Comparison of ENCODE assay signal across 8 cellular contexts in the genomic region with DNA sequence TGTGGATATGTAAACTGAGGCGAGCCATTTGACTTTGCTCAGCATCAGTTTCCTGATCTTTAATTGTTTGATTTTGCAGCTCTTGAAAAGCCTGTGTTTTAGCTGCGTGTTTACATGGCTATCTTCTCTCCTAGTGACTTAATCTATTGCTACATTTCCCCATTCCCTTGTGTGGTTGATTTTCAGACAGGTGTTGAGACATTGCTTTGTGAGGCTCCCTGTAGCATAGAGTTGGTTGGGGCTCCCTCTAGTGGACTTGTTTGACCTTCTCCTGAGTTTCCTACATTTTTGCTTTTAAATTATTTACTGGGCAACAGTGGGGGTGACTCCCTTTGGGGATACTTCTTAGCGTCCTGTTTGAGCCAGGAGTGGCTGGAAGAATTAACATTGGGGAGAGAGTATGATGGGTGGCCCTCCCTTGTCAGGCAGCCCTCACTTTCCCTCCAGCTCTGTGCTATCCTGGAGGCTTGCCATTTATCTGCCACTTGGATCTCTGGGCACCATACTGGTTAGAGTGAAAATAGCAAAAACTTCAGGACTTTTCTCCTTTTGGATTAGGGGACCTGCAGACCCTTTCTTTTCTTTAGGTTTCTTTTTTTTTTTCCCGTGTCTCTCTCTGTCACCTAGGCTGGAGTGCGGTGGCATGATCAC. TPM values are rescaled to one million over a fixed set of nuclear protein-coding genes. Genes with fewer than 3 reads are reported as not detected.
DNase-seq lines count a peak whose midpoint lies in the region; ATAC-seq and TF ChIP-seq lines count a peak whose summit lies in the region.

No MANE protein-coding gene starts in this region.

- TF ChIP-seq POLR2A in sigmoid colon (IDR thresholded peaks at IDR 0.05): no peak

- DNase-seq in COLO829 (ENCODE audit: low spot score): peak; percentile 78
- DNase-seq in H7: peak; percentile 83
- DNase-seq in NCI-H187 (lab: John Stamatoyannopoulos, UW): peak; percentile 66 to 68
- peak; percentile 12 to 74 (median 60) for DNase-seq in T-cell
- peak; percentile 54 for DNase-seq in amniotic stem cell (lab: John Stamatoyannopoulos, UW)
- DNase-seq in left ventricle myocardium inferior: no peak
- DNase-seq in sigmoid colon: peak; percentile 77

- no peak overlapping the region for H3K4me3 ChIP-seq in H7 (ENCODE audit: insufficient read depth, low read depth, low read length)
- no peak overlapping the region for H3K4me3 ChIP-seq in left ventricle myocardium inferior
- H3K4me3 ChIP-seq in sigmoid colon: no peak overlapping the region

- H3K27me3 Mint-ChIP-seq in T-cell: peaks cover 0 to 1% of the 10 kb centered on the region in 2 donors

- peak; percentile 92 to 97 (median 94) for ATAC-seq in T-cell (replicated peaks in 1 of 4)
- ATAC-seq in GM18870 (IDR thresholded peaks at IDR 0.05; ENCODE audit: unreplicated experiment): no peak

- H3K9me3 Mint-ChIP-seq in T-cell: no peaks in the 10 kb centered on the region

- H3K4me1 ChIP-seq in left ventricle myocardium inferior: no peaks in the 10 kb centered on the region
- H3K4me1 ChIP-seq in sigmoid colon: no peaks in the 10 kb centered on the region

- POLR2A ChIA-PET in T-cell (lab: Charles Lee): interaction anchor here (0.6 to 0.7 kb wide), 2 partner anchors 76 to 94 kb away, joined by 5 to 6 read pairs; no protein-coding TSS in a partner anchor

- TF ChIP-seq CTCF in left ventricle myocardium inferior (IDR thresholded peaks at IDR 0.05; ENCODE audit: borderline replicate concordance) (peak; percentile 80), sigmoid colon (IDR thresholded peaks at IDR 0.05) (peak; percentile 55 to 80 (median 72))

- H3K36me3 ChIP-seq in H7 (replicated peaks; ENCODE audit: control insufficient read depth, insufficient read depth, low read length) (no peaks in the 10 kb centered on the region), left ventricle myocardium inferior (no peaks in the 10 kb centered on the region), sigmoid colon (no peaks in the 10 kb centered on the region)

- CTCF ChIA-PET in T-cell (lab: Charles Lee): interaction anchor here (0.5 to 1.3 kb wide), 19 partner anchors 9 to 160 kb away, joined by 3 to 11 read pairs (median 3); a partner anchor contains a TSS

- H3K27me3 ChIP-seq in H7 (ENCODE audit: control insufficient read depth, insufficient read depth, low read length): no peaks in the 10 kb centered on the region
- no peaks in the 10 kb centered on the region for H3K27me3 ChIP-seq in left ventricle myocardium inferior (ENCODE audit: low read depth)
- no peaks in the 10 kb centered on the region for H3K27me3 ChIP-seq in sigmoid colon

- WGBS in sigmoid colon, 2 donors: 26 to 41% methylated on average over 5 of the region's 5 CpGs

- H3K4me1 Mint-ChIP-seq in T-cell: peaks cover 0 to 7% (median 3%) of the 10 kb centered on the region in 3 donors

- H3K4me3 Mint-ChIP-seq in T-cell: no peak overlapping the region

- intact Hi-C loops in left ventricle myocardium inferior (cut with micrococcal nuclease) (loop anchor here (10.0 kb wide), 1 partner anchor 52 kb away; a partner anchor contains a TSS), sigmoid colon (cut with DNase I) (loop anchor here (2.0 kb wide), 3 partner anchors 28 to 102 kb away; a partner anchor contains a TSS)

- H3K9me3 ChIP-seq in left ventricle myocardium inferior (replicated peaks) (no peaks in the 10 kb centered on the region), sigmoid colon (no peaks in the 10 kb centered on the region)

- no peak overlapping the region for H3K27ac Mint-ChIP-seq in T-cell

- TF ChIP-seq EP300 in sigmoid colon (IDR thresholded peaks at IDR 0.05): no peak

- no peaks in the 10 kb centered on the region for H3K36me3 Mint-ChIP-seq in T-cell

- H3K27ac ChIP-seq in left ventricle myocardium inferior (replicated peaks) (no peak overlapping the region), sigmoid colon (no peak overlapping the region)

RNA-seq across cellular contexts. Expression of a gene that starts 9.2 kb away (rescaled TPM):
- 16.1 and 23.6 TPM in 2 replicates for total RNA-seq in H7 (2014; rRNA removed; shearing (Covaris generic))
- total RNA-seq in T-cell: 10 to 100 TPM; 40.9 to 42.2 (median 41.1) TPM
- 7.0 TPM for total RNA-seq in left ventricle myocardium inferior
- total RNA-seq in sigmoid colon: 10 to 100 TPM; 11.8 to 17.7 (median 13.1) TPM
- 1 to 10 TPM; 1.8 to 8.6 (median 3.7) TPM for polyA plus RNA-seq in sigmoid colon

RNA-seq across cellular contexts. Expression of a gene that starts 11.7 kb away (rescaled TPM):
- not detected in 2 replicates for total RNA-seq in H7 (2014; rRNA removed; shearing (Covaris generic))
- total RNA-seq in T-cell: 1 to 10 TPM in 1 of 5 donors, under 1 TPM in 3, not detected in 1; 0.30 to 1.1 (median 0.73) TPM
- total RNA-seq in left ventricle myocardium inferior: not detected
- 1 to 10 TPM in 1 of 4 donors, not detected in 3; 1.8 TPM for total RNA-seq in sigmoid colon
- polyA plus RNA-seq in sigmoid colon: 10 to 100 TPM; 25.8 to 48.1 (median 37.7) TPM

RNA-seq across cellular contexts. Expression of a gene that starts 28.4 kb away (rescaled TPM):
- 34.0 and 44.0 TPM in 2 replicates for total RNA-seq in H7 (2014; rRNA removed; shearing (Covaris generic))
- 10 to 100 TPM in 3 of 5 donors, 1 to 10 TPM in 2; 6.5 to 12.8 (median 11.6) TPM for total RNA-seq in T-cell
- 32.2 TPM for total RNA-seq in left ventricle myocardium inferior
- 10 to 100 TPM; 10.7 to 21.9 (median 12.6) TPM for total RNA-seq in sigmoid colon
- polyA plus RNA-seq in sigmoid colon: 1 to 10 TPM; 3.9 to 9.3 (median 4.2) TPM

RNA-seq across cellular contexts. Expression of a gene that starts 48.1 kb away (rescaled TPM):
- total RNA-seq in H7 (2014; rRNA removed; shearing (Covaris generic)): 0.31 and 0.37 TPM in 2 replicates
- total RNA-seq in T-cell (under 1 TPM in 1 of 5 donors, not detected in 4; 0.09 TPM), left ventricle myocardium inferior (1.8 TPM), sigmoid colon (under 1 TPM in 3 of 4 donors, not detected in 1; under 0.01 to 0.55 (median 0.27) TPM)
- under 1 TPM in 2 of 3 donors, not detected in 1; under 0.01 to 0.26 TPM for polyA plus RNA-seq in sigmoid colon
